1 cellular context compared by ENCODE assay signal in the genomic region with DNA sequence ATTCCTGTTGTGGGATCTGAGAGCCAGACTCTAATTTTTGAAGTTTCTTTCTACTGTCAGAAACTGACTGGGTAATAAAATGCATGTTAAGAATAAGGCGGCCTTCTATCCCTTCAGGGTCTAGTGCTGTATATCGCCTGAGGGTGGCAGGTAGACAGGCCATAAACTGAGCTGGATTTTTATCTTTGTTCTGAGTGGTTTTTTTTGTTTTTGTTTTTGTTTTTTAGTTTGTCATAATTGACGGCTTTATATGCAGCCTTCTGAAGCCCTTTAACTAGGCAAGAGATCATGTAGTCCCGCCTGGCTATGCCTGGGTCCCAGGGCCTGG.
TF ChIP-seq lines count a peak whose summit lies in the region.

No MANE protein-coding gene starts in this region.

TF ChIP-seq in K562, 482 proteins besides CTCF, POLR2A, EP300 and RAD21 (continued from another document and continues in another):
- TF ChIP-seq, protein P1, sequence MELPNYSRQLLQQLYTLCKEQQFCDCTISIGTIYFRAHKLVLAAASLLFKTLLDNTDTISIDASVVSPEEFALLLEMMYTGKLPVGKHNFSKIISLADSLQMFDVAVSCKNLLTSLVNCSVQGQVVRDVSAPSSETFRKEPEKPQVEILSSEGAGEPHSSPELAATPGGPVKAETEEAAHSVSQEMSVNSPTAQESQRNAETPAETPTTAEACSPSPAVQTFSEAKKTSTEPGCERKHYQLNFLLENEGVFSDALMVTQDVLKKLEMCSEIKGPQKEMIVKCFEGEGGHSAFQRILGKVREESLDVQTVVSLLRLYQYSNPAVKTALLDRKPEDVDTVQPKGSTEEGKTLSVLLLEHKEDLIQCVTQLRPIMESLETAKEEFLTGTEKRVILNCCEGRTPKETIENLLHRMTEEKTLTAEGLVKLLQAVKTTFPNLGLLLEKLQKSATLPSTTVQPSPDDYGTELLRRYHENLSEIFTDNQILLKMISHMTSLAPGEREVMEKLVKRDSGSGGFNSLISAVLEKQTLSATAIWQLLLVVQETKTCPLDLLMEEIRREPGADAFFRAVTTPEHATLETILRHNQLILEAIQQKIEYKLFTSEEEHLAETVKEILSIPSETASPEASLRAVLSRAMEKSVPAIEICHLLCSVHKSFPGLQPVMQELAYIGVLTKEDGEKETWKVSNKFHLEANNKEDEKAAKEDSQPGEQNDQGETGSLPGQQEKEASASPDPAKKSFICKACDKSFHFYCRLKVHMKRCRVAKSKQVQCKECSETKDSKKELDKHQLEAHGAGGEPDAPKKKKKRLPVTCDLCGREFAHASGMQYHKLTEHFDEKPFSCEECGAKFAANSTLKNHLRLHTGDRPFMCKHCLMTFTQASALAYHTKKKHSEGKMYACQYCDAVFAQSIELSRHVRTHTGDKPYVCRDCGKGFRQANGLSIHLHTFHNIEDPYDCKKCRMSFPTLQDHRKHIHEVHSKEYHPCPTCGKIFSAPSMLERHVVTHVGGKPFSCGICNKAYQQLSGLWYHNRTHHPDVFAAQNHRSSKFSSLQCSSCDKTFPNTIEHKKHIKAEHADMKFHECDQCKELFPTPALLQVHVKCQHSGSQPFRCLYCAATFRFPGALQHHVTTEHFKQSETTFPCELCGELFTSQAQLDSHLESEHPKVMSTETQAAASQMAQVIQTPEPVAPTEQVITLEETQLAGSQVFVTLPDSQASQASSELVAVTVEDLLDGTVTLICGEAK (IDR thresholded peaks at IDR 0.05): no peak
- TF ChIP-seq, protein P1 (CRISPR knock-in tag; IDR thresholded peaks at IDR 0.05): no peak
- TF ChIP-seq FOXA3 (CRISPR knock-in tag; conservative IDR thresholded peaks at IDR 0.05 in 1 of 2, IDR thresholded peaks at IDR 0.05 in 1 of 2): no peak
- no peak for TF ChIP-seq HNRNPUL1 (IDR thresholded peaks at IDR 0.05; ENCODE audit: low read length)
- peak; percentile 8; the same call in 1 of the 2 replicates for TF ChIP-seq GTF2E2 (tag; IDR thresholded peaks at IDR 0.05)
- TF ChIP-seq FIP1L1 (IDR thresholded peaks at IDR 0.05; ENCODE audit: low read depth, low read length, poor library complexity, severe bottlenecking): no peak
- no peak for TF ChIP-seq NFYB (IDR thresholded peaks at IDR 0.05; ENCODE audit: extremely low read depth, insufficient read length)
- TF ChIP-seq SRF (CRISPR knock-in tag; IDR thresholded peaks at IDR 0.05): no peak
- TF ChIP-seq, protein P2, sequence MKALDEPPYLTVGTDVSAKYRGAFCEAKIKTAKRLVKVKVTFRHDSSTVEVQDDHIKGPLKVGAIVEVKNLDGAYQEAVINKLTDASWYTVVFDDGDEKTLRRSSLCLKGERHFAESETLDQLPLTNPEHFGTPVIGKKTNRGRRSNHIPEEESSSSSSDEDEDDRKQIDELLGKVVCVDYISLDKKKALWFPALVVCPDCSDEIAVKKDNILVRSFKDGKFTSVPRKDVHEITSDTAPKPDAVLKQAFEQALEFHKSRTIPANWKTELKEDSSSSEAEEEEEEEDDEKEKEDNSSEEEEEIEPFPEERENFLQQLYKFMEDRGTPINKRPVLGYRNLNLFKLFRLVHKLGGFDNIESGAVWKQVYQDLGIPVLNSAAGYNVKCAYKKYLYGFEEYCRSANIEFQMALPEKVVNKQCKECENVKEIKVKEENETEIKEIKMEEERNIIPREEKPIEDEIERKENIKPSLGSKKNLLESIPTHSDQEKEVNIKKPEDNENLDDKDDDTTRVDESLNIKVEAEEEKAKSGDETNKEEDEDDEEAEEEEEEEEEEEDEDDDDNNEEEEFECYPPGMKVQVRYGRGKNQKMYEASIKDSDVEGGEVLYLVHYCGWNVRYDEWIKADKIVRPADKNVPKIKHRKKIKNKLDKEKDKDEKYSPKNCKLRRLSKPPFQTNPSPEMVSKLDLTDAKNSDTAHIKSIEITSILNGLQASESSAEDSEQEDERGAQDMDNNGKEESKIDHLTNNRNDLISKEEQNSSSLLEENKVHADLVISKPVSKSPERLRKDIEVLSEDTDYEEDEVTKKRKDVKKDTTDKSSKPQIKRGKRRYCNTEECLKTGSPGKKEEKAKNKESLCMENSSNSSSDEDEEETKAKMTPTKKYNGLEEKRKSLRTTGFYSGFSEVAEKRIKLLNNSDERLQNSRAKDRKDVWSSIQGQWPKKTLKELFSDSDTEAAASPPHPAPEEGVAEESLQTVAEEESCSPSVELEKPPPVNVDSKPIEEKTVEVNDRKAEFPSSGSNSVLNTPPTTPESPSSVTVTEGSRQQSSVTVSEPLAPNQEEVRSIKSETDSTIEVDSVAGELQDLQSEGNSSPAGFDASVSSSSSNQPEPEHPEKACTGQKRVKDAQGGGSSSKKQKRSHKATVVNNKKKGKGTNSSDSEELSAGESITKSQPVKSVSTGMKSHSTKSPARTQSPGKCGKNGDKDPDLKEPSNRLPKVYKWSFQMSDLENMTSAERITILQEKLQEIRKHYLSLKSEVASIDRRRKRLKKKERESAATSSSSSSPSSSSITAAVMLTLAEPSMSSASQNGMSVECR (CRISPR knock-in tag; IDR thresholded peaks at IDR 0.05): no peak
- TF ChIP-seq, protein P3, sequence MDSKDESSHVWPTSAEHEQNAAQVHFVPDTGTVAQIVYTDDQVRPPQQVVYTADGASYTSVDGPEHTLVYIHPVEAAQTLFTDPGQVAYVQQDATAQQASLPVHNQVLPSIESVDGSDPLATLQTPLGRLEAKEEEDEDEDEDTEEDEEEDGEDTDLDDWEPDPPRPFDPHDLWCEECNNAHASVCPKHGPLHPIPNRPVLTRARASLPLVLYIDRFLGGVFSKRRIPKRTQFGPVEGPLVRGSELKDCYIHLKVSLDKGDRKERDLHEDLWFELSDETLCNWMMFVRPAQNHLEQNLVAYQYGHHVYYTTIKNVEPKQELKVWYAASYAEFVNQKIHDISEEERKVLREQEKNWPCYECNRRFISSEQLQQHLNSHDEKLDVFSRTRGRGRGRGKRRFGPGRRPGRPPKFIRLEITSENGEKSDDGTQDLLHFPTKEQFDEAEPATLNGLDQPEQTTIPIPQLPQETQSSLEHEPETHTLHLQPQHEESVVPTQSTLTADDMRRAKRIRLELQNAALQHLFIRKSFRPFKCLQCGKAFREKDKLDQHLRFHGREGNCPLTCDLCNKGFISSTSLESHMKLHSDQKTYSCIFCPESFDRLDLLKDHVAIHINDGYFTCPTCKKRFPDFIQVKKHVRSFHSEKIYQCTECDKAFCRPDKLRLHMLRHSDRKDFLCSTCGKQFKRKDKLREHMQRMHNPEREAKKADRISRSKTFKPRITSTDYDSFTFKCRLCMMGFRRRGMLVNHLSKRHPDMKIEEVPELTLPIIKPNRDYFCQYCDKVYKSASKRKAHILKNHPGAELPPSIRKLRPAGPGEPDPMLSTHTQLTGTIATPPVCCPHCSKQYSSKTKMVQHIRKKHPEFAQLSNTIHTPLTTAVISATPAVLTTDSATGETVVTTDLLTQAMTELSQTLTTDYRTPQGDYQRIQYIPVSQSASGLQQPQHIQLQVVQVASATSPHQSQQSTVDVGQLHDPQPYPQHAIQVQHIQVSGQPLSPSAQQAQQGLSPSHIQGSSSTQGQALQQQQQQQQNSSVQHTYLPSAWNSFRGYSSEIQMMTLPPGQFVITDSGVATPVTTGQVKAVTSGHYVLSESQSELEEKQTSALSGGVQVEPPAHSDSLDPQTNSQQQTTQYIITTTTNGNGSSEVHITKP (IDR thresholded peaks at IDR 0.05; ENCODE audit: partially characterized antibody): no peak
- TF ChIP-seq RFX1 (IDR thresholded peaks at IDR 0.05): no peak
- TF ChIP-seq BCOR (IDR thresholded peaks at IDR 0.05): no peak
- TF ChIP-seq, protein P4, sequence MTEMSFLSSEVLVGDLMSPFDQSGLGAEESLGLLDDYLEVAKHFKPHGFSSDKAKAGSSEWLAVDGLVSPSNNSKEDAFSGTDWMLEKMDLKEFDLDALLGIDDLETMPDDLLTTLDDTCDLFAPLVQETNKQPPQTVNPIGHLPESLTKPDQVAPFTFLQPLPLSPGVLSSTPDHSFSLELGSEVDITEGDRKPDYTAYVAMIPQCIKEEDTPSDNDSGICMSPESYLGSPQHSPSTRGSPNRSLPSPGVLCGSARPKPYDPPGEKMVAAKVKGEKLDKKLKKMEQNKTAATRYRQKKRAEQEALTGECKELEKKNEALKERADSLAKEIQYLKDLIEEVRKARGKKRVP (CRISPR knock-in tag; IDR thresholded peaks at IDR 0.05): no peak
- peak; percentile 31; the same call in 1 of the 2 replicates for TF ChIP-seq STAT5A (IDR thresholded peaks at IDR 0.05; ENCODE audit: borderline replicate concordance, low read length)
- no peak for TF ChIP-seq ETV6 (IDR thresholded peaks at IDR 0.05; ENCODE audit: borderline replicate concordance in 1 of 2, low read depth in 2 of 2, low read length in 1 of 2)
- TF ChIP-seq ETV6 (CRISPR knock-in tag; IDR thresholded peaks at IDR 0.05; ENCODE audit: borderline replicate concordance): no peak
- TF ChIP-seq, protein P5, sequence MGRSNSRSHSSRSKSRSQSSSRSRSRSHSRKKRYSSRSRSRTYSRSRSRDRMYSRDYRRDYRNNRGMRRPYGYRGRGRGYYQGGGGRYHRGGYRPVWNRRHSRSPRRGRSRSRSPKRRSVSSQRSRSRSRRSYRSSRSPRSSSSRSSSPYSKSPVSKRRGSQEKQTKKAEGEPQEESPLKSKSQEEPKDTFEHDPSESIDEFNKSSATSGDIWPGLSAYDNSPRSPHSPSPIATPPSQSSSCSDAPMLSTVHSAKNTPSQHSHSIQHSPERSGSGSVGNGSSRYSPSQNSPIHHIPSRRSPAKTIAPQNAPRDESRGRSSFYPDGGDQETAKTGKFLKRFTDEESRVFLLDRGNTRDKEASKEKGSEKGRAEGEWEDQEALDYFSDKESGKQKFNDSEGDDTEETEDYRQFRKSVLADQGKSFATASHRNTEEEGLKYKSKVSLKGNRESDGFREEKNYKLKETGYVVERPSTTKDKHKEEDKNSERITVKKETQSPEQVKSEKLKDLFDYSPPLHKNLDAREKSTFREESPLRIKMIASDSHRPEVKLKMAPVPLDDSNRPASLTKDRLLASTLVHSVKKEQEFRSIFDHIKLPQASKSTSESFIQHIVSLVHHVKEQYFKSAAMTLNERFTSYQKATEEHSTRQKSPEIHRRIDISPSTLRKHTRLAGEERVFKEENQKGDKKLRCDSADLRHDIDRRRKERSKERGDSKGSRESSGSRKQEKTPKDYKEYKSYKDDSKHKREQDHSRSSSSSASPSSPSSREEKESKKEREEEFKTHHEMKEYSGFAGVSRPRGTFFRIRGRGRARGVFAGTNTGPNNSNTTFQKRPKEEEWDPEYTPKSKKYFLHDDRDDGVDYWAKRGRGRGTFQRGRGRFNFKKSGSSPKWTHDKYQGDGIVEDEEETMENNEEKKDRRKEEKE (IDR thresholded peaks at IDR 0.05; ENCODE audit: borderline replicate concordance in 1 of 2, control insufficient read depth in 1 of 2, low read depth in 2 of 2, low read length in 1 of 2): 0 out of 4 replicates have a peak, but pooled peaks of 1 of the 2 experiments have one; percentile 8
- TF ChIP-seq, protein P6, sequence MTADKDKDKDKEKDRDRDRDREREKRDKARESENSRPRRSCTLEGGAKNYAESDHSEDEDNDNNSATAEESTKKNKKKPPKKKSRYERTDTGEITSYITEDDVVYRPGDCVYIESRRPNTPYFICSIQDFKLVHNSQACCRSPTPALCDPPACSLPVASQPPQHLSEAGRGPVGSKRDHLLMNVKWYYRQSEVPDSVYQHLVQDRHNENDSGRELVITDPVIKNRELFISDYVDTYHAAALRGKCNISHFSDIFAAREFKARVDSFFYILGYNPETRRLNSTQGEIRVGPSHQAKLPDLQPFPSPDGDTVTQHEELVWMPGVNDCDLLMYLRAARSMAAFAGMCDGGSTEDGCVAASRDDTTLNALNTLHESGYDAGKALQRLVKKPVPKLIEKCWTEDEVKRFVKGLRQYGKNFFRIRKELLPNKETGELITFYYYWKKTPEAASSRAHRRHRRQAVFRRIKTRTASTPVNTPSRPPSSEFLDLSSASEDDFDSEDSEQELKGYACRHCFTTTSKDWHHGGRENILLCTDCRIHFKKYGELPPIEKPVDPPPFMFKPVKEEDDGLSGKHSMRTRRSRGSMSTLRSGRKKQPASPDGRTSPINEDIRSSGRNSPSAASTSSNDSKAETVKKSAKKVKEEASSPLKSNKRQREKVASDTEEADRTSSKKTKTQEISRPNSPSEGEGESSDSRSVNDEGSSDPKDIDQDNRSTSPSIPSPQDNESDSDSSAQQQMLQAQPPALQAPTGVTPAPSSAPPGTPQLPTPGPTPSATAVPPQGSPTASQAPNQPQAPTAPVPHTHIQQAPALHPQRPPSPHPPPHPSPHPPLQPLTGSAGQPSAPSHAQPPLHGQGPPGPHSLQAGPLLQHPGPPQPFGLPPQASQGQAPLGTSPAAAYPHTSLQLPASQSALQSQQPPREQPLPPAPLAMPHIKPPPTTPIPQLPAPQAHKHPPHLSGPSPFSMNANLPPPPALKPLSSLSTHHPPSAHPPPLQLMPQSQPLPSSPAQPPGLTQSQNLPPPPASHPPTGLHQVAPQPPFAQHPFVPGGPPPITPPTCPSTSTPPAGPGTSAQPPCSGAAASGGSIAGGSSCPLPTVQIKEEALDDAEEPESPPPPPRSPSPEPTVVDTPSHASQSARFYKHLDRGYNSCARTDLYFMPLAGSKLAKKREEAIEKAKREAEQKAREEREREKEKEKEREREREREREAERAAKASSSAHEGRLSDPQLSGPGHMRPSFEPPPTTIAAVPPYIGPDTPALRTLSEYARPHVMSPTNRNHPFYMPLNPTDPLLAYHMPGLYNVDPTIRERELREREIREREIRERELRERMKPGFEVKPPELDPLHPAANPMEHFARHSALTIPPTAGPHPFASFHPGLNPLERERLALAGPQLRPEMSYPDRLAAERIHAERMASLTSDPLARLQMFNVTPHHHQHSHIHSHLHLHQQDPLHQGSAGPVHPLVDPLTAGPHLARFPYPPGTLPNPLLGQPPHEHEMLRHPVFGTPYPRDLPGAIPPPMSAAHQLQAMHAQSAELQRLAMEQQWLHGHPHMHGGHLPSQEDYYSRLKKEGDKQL (CRISPR knock-in tag; IDR thresholded peaks at IDR 0.05; ENCODE audit: borderline replicate concordance): no peak
- TF ChIP-seq NCOA1 (IDR thresholded peaks at IDR 0.05; ENCODE audit: low read depth): no peak
